17 cellular contexts compared by ENCODE assay signal in genomic region chr10:51230828-51231227, GRCh38.
"Had no signal": no experiment of that assay in that cellular context is flagged by ENCODE, and none has a peak within 500 bp of the region (broad histone marks: within the 10 kb centered on the region; RNA-seq: fewer than 3 reads in every experiment).

No MANE protein-coding gene starts in this region.

- H3K4me3 ChIP-seq: body of pancreas, coronary artery, esophagus squamous epithelium, prostate gland, tibial nerve had no signal

- H3K36me3 ChIP-seq: esophagus squamous epithelium, prostate gland, tibial nerve had no signal

- H3K27ac Mint-ChIP-seq: activated CD4-positive, alpha-beta T cell treated with anti-CD3 and anti-CD28 coated beads, Interleukin-2, amount 10 ng/mL, durations not matched to agents 7 days and 5 days; activated naive CD8-positive, alpha-beta T cell treated with anti-CD3 and anti-CD28 coated beads for 36 hours; activated T-helper 1 cell treated with anti-CD3 and anti-CD28 coated beads, Interleukin-12 subunit alpha, Interleukin-12 subunit beta, Interleukin-2, Interleukin-4 antibody, amounts not matched to agents 30 ng/mL and 10 ng/mL and 1 ng/mL, durations not matched to agents 14 hours and 24 hours and 36 hours; natural killer cell treated with Interleukin-12 subunit alpha and Interleukin-12 subunit beta and Interleukin-15 and Interleukin-18, amount 100 ng/mL, for 72 hours; stimulated activated naive B cell treated with anti-CD40 and anti-IgM and Interleukin-4, amounts not matched to agents 10 μg/mL and 1 μg/mL and 100 μg/mL, for 72 hours had no signal

- H3K36me3 Mint-ChIP-seq: activated naive CD8-positive, alpha-beta T cell treated with anti-CD3 and anti-CD28 coated beads for 36 hours; natural killer cell treated with Interleukin-12 subunit alpha and Interleukin-12 subunit beta and Interleukin-15 and Interleukin-18, amount 100 ng/mL, for 72 hours; stimulated activated naive B cell treated with anti-CD40 and anti-IgM and Interleukin-4, amounts not matched to agents 10 μg/mL and 1 μg/mL and 100 μg/mL, for 72 hours had no signal

- ATAC-seq: body of pancreas; natural killer cell treated with Interleukin-12 subunit alpha and Interleukin-12 subunit beta and Interleukin-15 and Interleukin-18, amount 100 ng/mL, for 72 hours; stimulated activated naive B cell treated with anti-CD40 and anti-IgM and Interleukin-4, amounts not matched to agents 10 μg/mL and 1 μg/mL and 100 μg/mL, for 72 hours had no signal

- H3K27me3 ChIP-seq: body of pancreas, esophagus squamous epithelium, tibial nerve had no signal

- H3K4me1 ChIP-seq: body of pancreas, prostate gland, tibial nerve had no signal

- H3K4me3 Mint-ChIP-seq: activated CD4-positive, alpha-beta T cell treated with anti-CD3 and anti-CD28 coated beads, Interleukin-2, amount 10 ng/mL, durations not matched to agents 7 days and 5 days; activated naive CD8-positive, alpha-beta T cell treated with anti-CD3 and anti-CD28 coated beads for 36 hours; activated T-helper 1 cell treated with anti-CD3 and anti-CD28 coated beads, Interleukin-12 subunit alpha, Interleukin-12 subunit beta, Interleukin-2, Interleukin-4 antibody, amounts not matched to agents 30 ng/mL and 10 ng/mL and 1 ng/mL, durations not matched to agents 14 hours and 24 hours and 36 hours; natural killer cell treated with Interleukin-12 subunit alpha and Interleukin-12 subunit beta and Interleukin-15 and Interleukin-18, amount 100 ng/mL, for 72 hours; stimulated activated naive B cell treated with anti-CD40 and anti-IgM and Interleukin-4, amounts not matched to agents 10 μg/mL and 1 μg/mL and 100 μg/mL, for 72 hours had no signal

- H3K9me3 ChIP-seq: body of pancreas, esophagus squamous epithelium, prostate gland, tibial nerve had no signal

- DNase-seq: activated CD4-positive, alpha-beta T cell treated with anti-CD3 and anti-CD28 coated beads, Interleukin-2, amount 10 ng/mL, durations not matched to agents 7 days and 5 days; activated CD4-positive, CD25-positive, alpha-beta regulatory T cell; activated naive CD8-positive, alpha-beta T cell treated with anti-CD3 and anti-CD28 coated beads for 36 hours; amygdala; body of pancreas; central memory CD4-positive, alpha-beta T cell; esophagus squamous epithelium; mesenchymal stem cell; occipital lobe; stimulated activated CD4-positive, alpha-beta T cell treated with anti-CD3 and anti-CD28 coated beads, Interleukin-4, amount 100 ng/mL, for 1 hour; stimulated activated naive B cell treated with anti-CD40 and anti-IgM and Interleukin-4, amounts not matched to agents 10 μg/mL and 1 μg/mL and 100 μg/mL, for 72 hours; SW 1271 had no signal

- H3K27me3 Mint-ChIP-seq: activated CD4-positive, alpha-beta T cell treated with anti-CD3 and anti-CD28 coated beads, Interleukin-2, amount 10 ng/mL, durations not matched to agents 7 days and 5 days; activated naive CD8-positive, alpha-beta T cell treated with anti-CD3 and anti-CD28 coated beads for 36 hours; natural killer cell treated with Interleukin-12 subunit alpha and Interleukin-12 subunit beta and Interleukin-15 and Interleukin-18, amount 100 ng/mL, for 72 hours; stimulated activated naive B cell treated with anti-CD40 and anti-IgM and Interleukin-4, amounts not matched to agents 10 μg/mL and 1 μg/mL and 100 μg/mL, for 72 hours had no signal

- H3K9me3 Mint-ChIP-seq: activated CD4-positive, alpha-beta T cell treated with anti-CD3 and anti-CD28 coated beads, Interleukin-2, amount 10 ng/mL, durations not matched to agents 7 days and 5 days; activated naive CD8-positive, alpha-beta T cell treated with anti-CD3 and anti-CD28 coated beads for 36 hours; activated T-helper 1 cell treated with anti-CD3 and anti-CD28 coated beads, Interleukin-12 subunit alpha, Interleukin-12 subunit beta, Interleukin-2, Interleukin-4 antibody, amounts not matched to agents 30 ng/mL and 10 ng/mL and 1 ng/mL, durations not matched to agents 14 hours and 24 hours and 36 hours; natural killer cell treated with Interleukin-12 subunit alpha and Interleukin-12 subunit beta and Interleukin-15 and Interleukin-18, amount 100 ng/mL, for 72 hours; stimulated activated naive B cell treated with anti-CD40 and anti-IgM and Interleukin-4, amounts not matched to agents 10 μg/mL and 1 μg/mL and 100 μg/mL, for 72 hours had no signal

- H3K4me1 Mint-ChIP-seq: activated CD4-positive, alpha-beta T cell treated with anti-CD3 and anti-CD28 coated beads, Interleukin-2, amount 10 ng/mL, durations not matched to agents 7 days and 5 days; activated naive CD8-positive, alpha-beta T cell treated with anti-CD3 and anti-CD28 coated beads for 36 hours; stimulated activated naive B cell treated with anti-CD40 and anti-IgM and Interleukin-4, amounts not matched to agents 10 μg/mL and 1 μg/mL and 100 μg/mL, for 72 hours had no signal

- H3K27ac ChIP-seq: body of pancreas, coronary artery, esophagus squamous epithelium, prostate gland, tibial nerve had no signal
